In the genomic region with DNA sequence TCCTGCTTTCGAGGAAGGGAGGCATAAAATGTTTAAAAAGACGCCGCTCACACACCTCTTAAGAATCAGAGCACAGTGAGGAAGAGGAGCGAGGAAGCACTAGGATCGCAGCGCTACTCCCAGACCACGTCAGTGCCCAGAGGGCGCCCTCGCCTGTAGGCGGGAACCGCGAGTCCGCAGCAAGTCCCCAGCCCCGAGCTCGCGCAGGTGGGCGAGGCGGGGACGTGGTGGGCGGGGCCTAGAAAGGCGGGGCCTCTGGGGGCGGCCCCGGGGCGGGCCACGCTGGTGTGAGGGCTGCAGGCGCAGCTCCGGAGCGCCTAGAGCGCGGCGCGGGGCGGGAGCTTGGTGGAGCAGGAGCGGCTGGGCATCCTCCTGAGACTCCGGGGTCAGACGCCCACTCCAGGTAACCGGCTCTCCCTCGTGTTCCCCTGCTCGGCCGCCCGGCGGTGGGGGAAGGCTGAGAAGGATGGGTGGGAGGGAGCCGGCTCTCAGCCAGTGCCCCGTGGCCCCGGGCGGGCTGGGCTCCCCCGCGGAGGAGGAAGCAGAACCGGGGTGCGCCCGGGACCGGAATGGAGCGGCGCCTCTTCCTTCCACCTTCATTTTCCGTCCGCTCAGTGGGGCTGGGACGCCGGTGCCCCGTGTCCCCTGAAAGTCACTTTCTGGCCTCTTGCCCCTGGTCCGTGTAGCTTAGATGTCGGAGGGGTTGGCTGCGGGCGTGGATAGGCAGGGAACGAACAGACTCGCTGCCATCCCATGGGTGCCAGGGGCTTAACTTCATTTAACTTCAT, we compare ENCODE assay signal across 8 cellular contexts. TPM values are rescaled to one million over a fixed set of nuclear protein-coding genes. Genes with fewer than 3 reads are reported as not detected.
DNase-seq lines count a peak whose midpoint lies in the region; ATAC-seq, FAIRE-seq and TF ChIP-seq lines count a peak whose summit lies in the region.

A gene (plus strand): TSS at position 280 of the 788 bp plus-strand sequence. CDS start 43,200 bp downstream, outside the sequence.

- peak within 1 kb of the TSS; percentile 92 to 97 (median 96) for H3K4me3 Mint-ChIP-seq in T-cell

- intact Hi-C loops in left ventricle myocardium inferior (cut with micrococcal nuclease), result no loop called here
- intact Hi-C loops in psoas muscle (cut with DNase I), result no loop called here
- intact Hi-C loops in vagina (cut with DNase I), result no loop called here

- TF ChIP-seq CTCF in left ventricle myocardium inferior (IDR thresholded peaks at IDR 0.05; ENCODE audit: borderline replicate concordance) (peak; percentile 55), psoas muscle (IDR thresholded peaks at IDR 0.05) (no peak), vagina (IDR thresholded peaks at IDR 0.05) (no peak)

- POLR2A ChIA-PET in T-cell (lab: Charles Lee), result interaction anchor here in 1 of 2 donors (1.0 kb wide), 1 partner anchor 55 kb away, joined by 5 read pairs; no protein-coding TSS in a partner anchor

- H3K36me3 Mint-ChIP-seq in T-cell, result no peaks in the 10 kb centered on the region

- H3K27me3 ChIP-seq in left ventricle myocardium inferior (ENCODE audit: low read depth) (peaks cover 33% of the 10 kb centered on the region), psoas muscle (ENCODE audit: insufficient read depth in 3 of 3, low read length in 2 of 3) (peaks cover 0 to 5% (median 0%) of the 10 kb centered on the region in 3 donors), vagina (no peaks in the 10 kb centered on the region)

- peak within 1 kb of the TSS; percentile 58 to 83 for H3K27ac Mint-ChIP-seq in T-cell

- no peaks in the 10 kb centered on the region for H3K27me3 Mint-ChIP-seq in T-cell

- H3K9me3 ChIP-seq in left ventricle myocardium inferior (replicated peaks), result no peaks in the 10 kb centered on the region
- H3K9me3 ChIP-seq in psoas muscle, result no peaks in the 10 kb centered on the region
- no peaks in the 10 kb centered on the region for H3K9me3 ChIP-seq in vagina

- ATAC-seq in HG02763 (IDR thresholded peaks at IDR 0.05; ENCODE audit: unreplicated experiment) (peak; percentile 84), T-cell (replicated peaks in 1 of 4) (peak; percentile 95 to 98 (median 97)), psoas muscle (peak; percentile 70 to 90 (median 84))

- CTCF ChIA-PET in T-cell (lab: Charles Lee), result interaction anchor here in 1 of 2 donors (1.1 to 1.3 kb wide), 2 partner anchors 57 to 65 kb away, joined by 3 to 4 read pairs; a partner anchor contains a TSS

- peak; percentile 70 for TF ChIP-seq POLR2A in GM12892 (IDR thresholded peaks at IDR 0.05; ENCODE audit: low read depth, low read length)
- TF ChIP-seq POLR2A in vagina (IDR thresholded peaks at IDR 0.05), result peak in 1 of 2 donors; percentile 48

- FAIRE-seq in GM12892 (lab: Jason Lieb, UNC), result peak; percentile 94

- peaks cover 19% of the 10 kb centered on the region for H3K4me1 ChIP-seq in left ventricle myocardium inferior
- H3K4me1 ChIP-seq in psoas muscle, result peaks cover 9% of the 10 kb centered on the region
- peaks cover 15% of the 10 kb centered on the region for H3K4me1 ChIP-seq in vagina

- peaks cover 23 to 32% (median 26%) of the 10 kb centered on the region in 3 donors for H3K4me1 Mint-ChIP-seq in T-cell

- H3K36me3 ChIP-seq in left ventricle myocardium inferior (no peaks in the 10 kb centered on the region), psoas muscle (ENCODE audit: insufficient read depth in 1 of 2, low read depth in 1 of 2) (no peaks in the 10 kb centered on the region), vagina (no peaks in the 10 kb centered on the region)

- DNase-seq in GM12892 (ENCODE audit: insufficient read length) (peak; percentile 89), NCI-H128 (lab: John Stamatoyannopoulos, UW; ENCODE audit: unreplicated experiment) (peak; percentile 83), T-cell (peak; percentile 67 to 91 (median 80)), amniotic epithelial cell (ENCODE audit: low read depth) (peak; percentile 76), left ventricle myocardium inferior (peak; percentile 80), psoas muscle (peak; percentile 79 to 83), vagina (ENCODE audit: extremely low spot score in 2 of 2) (no peak)

- H3K4me3 ChIP-seq in left ventricle myocardium inferior (peak within 1 kb of the TSS; percentile 79), psoas muscle (peak within 1 kb of the TSS; percentile 74), vagina (peak within 1 kb of the TSS; percentile 78 to 81)

- peak within 1 kb of the TSS; percentile 53 for H3K27ac ChIP-seq in left ventricle myocardium inferior (replicated peaks)
- peak within 1 kb of the TSS; percentile 30 for H3K27ac ChIP-seq in psoas muscle
- H3K27ac ChIP-seq in vagina, result peak within 1 kb of the TSS; percentile 57

- no peaks in the 10 kb centered on the region for H3K9me3 Mint-ChIP-seq in T-cell

- 1 to 2% (median 2%) methylated on average over 48 to 65 of the region's 65 CpGs for WGBS in psoas muscle, 3 donors

RNA-seq across cellular contexts. Expression of the gene that starts here (rescaled TPM):
- polyA plus RNA-seq in GM12892 (2012; ENCODE audit: missing spikeins), result 7.4 TPM
- total RNA-seq in T-cell (1 to 10 TPM; 3.8 to 9.6 (median 4.9) TPM), left ventricle myocardium inferior (1.3 TPM), psoas muscle (1 to 10 TPM; 1.1 to 2.6 (median 1.6) TPM), vagina (8.3 TPM)
- under 1 TPM; 0.11 to 0.27 (median 0.22) TPM for polyA plus RNA-seq in psoas muscle

Comparison
In these comparisons a context has a peak if more than half of its experiments do, and no peak if none do; other contexts are left out.
1. DNase-seq: peak in GM12892 (single experiment), NCI-H128 (single experiment), T-cell (34 of 34), amniotic epithelial cell (single experiment), left ventricle myocardium inferior (single experiment) and psoas muscle (2 of 2); none in vagina (0 of 2).
2. Peak in every context shown above with its lines, with median percentiles within 50 percentile points of each other: ATAC-seq, H3K27ac ChIP-seq and H3K4me3 ChIP-seq.